27 cellular contexts compared by ENCODE assay signal in the genomic region with DNA sequence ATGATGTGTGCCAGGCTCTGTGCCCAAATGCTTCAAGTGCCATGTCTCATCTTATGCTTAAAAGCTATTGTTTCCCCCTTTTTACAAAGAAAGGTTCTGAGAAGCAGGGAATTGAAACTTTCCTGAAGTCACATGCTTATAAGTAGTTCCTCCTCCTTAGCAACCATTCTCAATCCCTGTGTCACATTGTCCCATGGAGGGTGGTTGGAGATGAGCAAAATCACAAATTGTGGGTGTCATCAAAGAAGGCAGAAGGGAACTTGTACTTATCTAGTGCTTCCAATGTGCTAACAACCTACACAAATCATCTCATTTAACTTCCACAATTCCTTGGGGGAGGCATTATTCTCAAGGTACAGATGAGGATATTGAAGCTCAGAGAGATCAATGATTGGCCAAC. TPM values are rescaled to one million over a fixed set of nuclear protein-coding genes. Genes with fewer than 3 reads are reported as not detected.
"Had no signal": no experiment of that assay in that cellular context is flagged by ENCODE, and none has a peak within 500 bp of the region (broad histone marks: within the 10 kb centered on the region; RNA-seq: fewer than 3 reads in every experiment).

No MANE protein-coding gene starts in this region.

- H3K4me1 ChIP-seq: esophagus squamous epithelium, gastrocnemius medialis, heart right ventricle, left lung, lower lobe of right lung had no signal

- H3K27me3 ChIP-seq: esophagus squamous epithelium, gastrocnemius medialis, left lung had no signal

- H3K27ac ChIP-seq: coronary artery, epithelial cell of prostate, esophagus squamous epithelium, gastrocnemius medialis, heart right ventricle, left lung, lower lobe of right lung had no signal

- H3K4me3 ChIP-seq: coronary artery, esophagus squamous epithelium, gastrocnemius medialis, heart right ventricle, left lung, lower lobe of right lung, mucosa of descending colon had no signal

- H3K36me3 ChIP-seq: esophagus squamous epithelium, gastrocnemius medialis, heart right ventricle, left lung, lower lobe of right lung had no signal

- DNase-seq: effector CD8-positive, alpha-beta T cell; effector memory CD8-positive, alpha-beta T cell; endodermal cell; esophagus squamous epithelium; foreskin fibroblast; foreskin melanocyte; gastrocnemius medialis; glutamatergic neuron; heart right ventricle; hippocampal formation; left cardiac atrium; left lung; left ventricle myocardium superior; lower lobe of right lung; mesenchymal stem cell; mucosa of descending colon had no signal

- H3K9me3 ChIP-seq: esophagus squamous epithelium, gastrocnemius medialis, heart right ventricle, left lung, lower lobe of right lung, mucosa of descending colon had no signal

RNA-seq across cellular contexts. Expression of a gene that starts 10.1 kb away (rescaled TPM):
- total RNA-seq: dermis microvascular lymphatic vessel endothelial cell, endodermal cell, esophagus mucosa, esophagus squamous epithelium, gastrocnemius medialis, glomerular endothelial cell, kidney epithelial cell, left cardiac atrium, left ventricle myocardium superior, lower leg skin, lung microvascular endothelial cell, mesenteric fat pad, mesothelial cell of epicardium, myocyte had no signal
